Comparison of ENCODE assay signal across 14 cellular contexts in genomic region chrX:69015156-69015555, GRCh38.
DNase-seq lines count a peak whose midpoint lies in the region; ATAC-seq and TF ChIP-seq lines count a peak whose summit lies in the region.
"Had no signal": no experiment of that assay in that cellular context is flagged by ENCODE, and none has a peak within 500 bp of the region (broad histone marks: within the 10 kb centered on the region; RNA-seq: fewer than 3 reads in every experiment).

No MANE protein-coding gene starts in this region.

- H3K4me3 Mint-ChIP-seq in natural killer cell, result no peak overlapping the region

- H3K36me3 ChIP-seq in H7 (replicated peaks; ENCODE audit: control insufficient read depth, insufficient read depth, low read length) (no peaks in the 10 kb centered on the region), spleen (no peaks in the 10 kb centered on the region), suprapubic skin (no peaks in the 10 kb centered on the region)
- H3K36me3 ChIP-seq: SJSA1 had no signal

- TF ChIP-seq EP300 in suprapubic skin (IDR thresholded peaks at IDR 0.05), result no peak

- ATAC-seq in natural killer cell, result no peak
- ATAC-seq: HCT116 had no signal

- 66 to 80% (median 74%) methylated on average over 3 to 7 of the region's 7 CpGs for WGBS in spleen, 5 donors
- WGBS in suprapubic skin, result 60% methylated on average over 4 of the region's 7 CpGs

- TF ChIP-seq POLR2A in spleen (IDR thresholded peaks at IDR 0.05) (no peak), suprapubic skin (IDR thresholded peaks at IDR 0.05) (no peak)

- H3K27ac ChIP-seq in coronary artery (no peak overlapping the region), spleen (no peak overlapping the region), suprapubic skin (no peak overlapping the region)
- H3K27ac ChIP-seq: SJSA1 had no signal

- peaks cover 2 to 7% of the 10 kb centered on the region in 2 donors for H3K27me3 Mint-ChIP-seq in natural killer cell (ENCODE audit: low read depth in 2 of 2)

- no peaks in the 10 kb centered on the region for H3K27me3 ChIP-seq in H7 (ENCODE audit: control insufficient read depth, insufficient read depth, low read length)
- H3K27me3 ChIP-seq in spleen (replicated peaks in 1 of 7), result peaks cover 0 to 4% (median 0%) of the 10 kb centered on the region in 7 donors
- no peaks in the 10 kb centered on the region for H3K27me3 ChIP-seq in suprapubic skin
- H3K27me3 ChIP-seq: SJSA1 had no signal

- no peaks in the 10 kb centered on the region for H3K36me3 Mint-ChIP-seq in natural killer cell

- H3K4me1 ChIP-seq in spleen (peaks cover 0 to 15% (median 0%) of the 10 kb centered on the region in 6 donors), suprapubic skin (peaks cover 22% of the 10 kb centered on the region)
- H3K4me1 ChIP-seq: SJSA1 had no signal

- peak; percentile 5 for DNase-seq in H7
- DNase-seq in coronary artery (ENCODE audit: low spot score), result peak; percentile 52
- DNase-seq in mesenteric fat pad (ENCODE audit: low spot score), result peak; percentile 81
- DNase-seq in spleen, result peak; percentile 72
- no peak for DNase-seq in suprapubic skin (ENCODE audit: low spot score in 2 of 2)
- no peak for DNase-seq in NCI-H526 treated with DMSO at 0.1 percent for 48 hours (lab: John Stamatoyannopoulos, UW)
- DNase-seq in natural killer cell, result no peak
- DNase-seq: EL, NCI-H1417, NCI-H187 treated with DMSO at 0.1 percent for 48 hours, NCI-H748 treated with DMSO at 0.1 percent for 48 hours, RPMI8226 had no signal

- no peak overlapping the region for H3K27ac Mint-ChIP-seq in natural killer cell

- no peak overlapping the region for H3K4me3 ChIP-seq in H7 (ENCODE audit: insufficient read depth, low read depth, low read length)
- H3K4me3 ChIP-seq in coronary artery, result no peak overlapping the region
- H3K4me3 ChIP-seq in spleen, result no peak overlapping the region
- H3K4me3 ChIP-seq in suprapubic skin, result no peak overlapping the region
- H3K4me3 ChIP-seq: SJSA1 had no signal

- TF ChIP-seq CTCF in coronary artery (IDR thresholded peaks at IDR 0.05) (no peak), spleen (IDR thresholded peaks at IDR 0.05 in 8 of 11, conservative IDR thresholded peaks at IDR 0.05 in 3 of 11) (no peak), suprapubic skin (IDR thresholded peaks at IDR 0.05) (no peak), natural killer cell (IDR thresholded peaks at IDR 0.05) (no peak)

- H3K9me3 Mint-ChIP-seq in natural killer cell, result no peaks in the 10 kb centered on the region

- H3K9me3 ChIP-seq in spleen (peaks cover 0 to 6% (median 0%) of the 10 kb centered on the region in 8 donors), suprapubic skin (no peaks in the 10 kb centered on the region)
- H3K9me3 ChIP-seq: SJSA1 had no signal

- intact Hi-C loops in spleen (cut with DNase I; ENCODE audit: low total_unique reads), result no loop called here
- intact Hi-C loops in natural killer cell (cut with micrococcal nuclease), result no loop called here

- no peaks in the 10 kb centered on the region for H3K4me1 Mint-ChIP-seq in natural killer cell

Comparison
In these comparisons a context has a peak if more than half of its experiments do, and no peak if none do; other contexts are left out.
1. DNase-seq: peak in H7 (single experiment), coronary artery (single experiment), mesenteric fat pad (single experiment) and spleen (single experiment); none in suprapubic skin (0 of 2), NCI-H526 treated with DMSO at 0.1 percent for 48 hours (single experiment) and natural killer cell (single experiment).